13 cellular contexts compared by ENCODE assay signal in genomic region chr12:60704171-60704914, GRCh38.
DNase-seq lines count a peak whose midpoint lies in the region; ATAC-seq and TF ChIP-seq lines count a peak whose summit lies in the region.
"Had no signal": no experiment of that assay in that cellular context is flagged by ENCODE, and none has a peak within 500 bp of the region (broad histone marks: within the 10 kb centered on the region; RNA-seq: fewer than 3 reads in every experiment).

No MANE protein-coding gene starts in this region.

- H3K27me3 ChIP-seq in mammary epithelial cell (ENCODE audit: insufficient read depth, low read length) (no peaks in the 10 kb centered on the region), WERI-Rb-1 (ENCODE audit: insufficient read depth, low read depth, severe bottlenecking) (no peaks in the 10 kb centered on the region)
- H3K27me3 ChIP-seq: BLaER1 treated with 17β-estradiol and CSF1 and Interleukin-3, amounts not matched to agents 10 nM and 100 nM had no signal

- H3K4me1 Mint-ChIP-seq in MCF 10A (ENCODE audit: insufficient read depth, unreplicated experiment), result no peaks in the 10 kb centered on the region
- H3K4me1 Mint-ChIP-seq in stimulated activated effector memory CD8-positive, alpha-beta T cell treated with anti-CD3 and anti-CD28 coated beads, Interleukin-12 subunit alpha, Interleukin-12 subunit beta, amount 100 ng/mL, for 72 hours, result no peaks in the 10 kb centered on the region
- no peaks in the 10 kb centered on the region for H3K4me1 Mint-ChIP-seq in activated CD8-positive, alpha-beta T cell treated with anti-CD3 and anti-CD28 coated beads, Interleukin-2, amount 10 ng/mL, durations not matched to agents 7 days and 5 days (ENCODE audit: low read depth)

- H3K79me2 ChIP-seq in mammary epithelial cell (ENCODE audit: insufficient read depth, low read length), result no peaks in the 10 kb centered on the region

- no peak for ATAC-seq in stimulated activated effector memory CD8-positive, alpha-beta T cell treated with anti-CD3 and anti-CD28 coated beads, Interleukin-12 subunit alpha, Interleukin-12 subunit beta, amount 100 ng/mL, for 72 hours
- ATAC-seq in activated CD8-positive, alpha-beta T cell treated with anti-CD3 and anti-CD28 coated beads, Interleukin-2, amount 10 ng/mL, durations not matched to agents 7 days and 5 days, result no peak
- ATAC-seq in GM21367 (IDR thresholded peaks at IDR 0.05; ENCODE audit: unreplicated experiment), result no peak

- H3K9me3 Mint-ChIP-seq in MCF 10A (ENCODE audit: unreplicated experiment), result no peaks in the 10 kb centered on the region
- H3K9me3 Mint-ChIP-seq in stimulated activated effector memory CD8-positive, alpha-beta T cell treated with anti-CD3 and anti-CD28 coated beads, Interleukin-12 subunit alpha, Interleukin-12 subunit beta, amount 100 ng/mL, for 72 hours, result peaks cover 13% of the 10 kb centered on the region
- H3K9me3 Mint-ChIP-seq in activated CD8-positive, alpha-beta T cell treated with anti-CD3 and anti-CD28 coated beads, Interleukin-2, amount 10 ng/mL, durations not matched to agents 7 days and 5 days (ENCODE audit: insufficient read depth), result peaks cover 11% of the 10 kb centered on the region

- in situ Hi-C loops in mammary epithelial cell (cut with MboI; ENCODE audit: low sequenced_read_pairs in 2 of 2), result no loop called here

- no peaks in the 10 kb centered on the region for H3K27me3 Mint-ChIP-seq in MCF 10A (ENCODE audit: insufficient read depth, unreplicated experiment)
- H3K27me3 Mint-ChIP-seq in activated CD8-positive, alpha-beta T cell treated with anti-CD3 and anti-CD28 coated beads, Interleukin-2, amount 10 ng/mL, durations not matched to agents 7 days and 5 days (ENCODE audit: low read depth), result no peaks in the 10 kb centered on the region
- H3K27me3 Mint-ChIP-seq: CD4-positive, alpha-beta T cell had no signal

- H3K4me1 ChIP-seq in mammary epithelial cell (ENCODE audit: insufficient read depth, low read length), result no peaks in the 10 kb centered on the region
- H3K4me1 ChIP-seq: BLaER1 treated with 17β-estradiol and CSF1 and Interleukin-3, amounts not matched to agents 10 nM and 100 nM had no signal

- DNase-seq in MCF 10A (ENCODE audit: unreplicated experiment) (peak; percentile 27), mammary epithelial cell (no peak), LNCaP clone FGC (ENCODE audit: low read depth) (peak; percentile 98), WERI-Rb-1 (no peak)
- no peak for DNase-seq in stimulated activated effector memory CD8-positive, alpha-beta T cell treated with anti-CD3 and anti-CD28 coated beads, Interleukin-12 subunit alpha, Interleukin-12 subunit beta, amount 100 ng/mL, for 72 hours (ENCODE audit: low spot score in 2 of 2)
- DNase-seq in activated CD8-positive, alpha-beta T cell treated with anti-CD3 and anti-CD28 coated beads, Interleukin-2, amount 10 ng/mL, durations not matched to agents 7 days and 5 days, result no peak
- DNase-seq: 8988T; CD4-positive, alpha-beta T cell; DMS79; HCEC 1CT had no signal

- H2AFZ ChIP-seq in mammary epithelial cell (ENCODE audit: low read depth, low read length), result no peak overlapping the region

- H3K27ac ChIP-seq in mammary epithelial cell (ENCODE audit: insufficient read depth, low read depth, low read length), result no peak overlapping the region
- H3K27ac ChIP-seq in VCaP, result peak overlapping the region; percentile 76
- no peak overlapping the region for H3K27ac ChIP-seq in WERI-Rb-1
- H3K27ac ChIP-seq: BLaER1 treated with 17β-estradiol and CSF1 and Interleukin-3, amounts not matched to agents 10 nM and 100 nM had no signal

- no peak overlapping the region for H3K9ac ChIP-seq in mammary epithelial cell (ENCODE audit: insufficient read depth, low read length)
- H3K9ac ChIP-seq: BLaER1 treated with 17β-estradiol and CSF1 and Interleukin-3, amounts not matched to agents 10 nM and 100 nM had no signal

- BruUV-seq in MCF 10A (replicated peaks; lab: Mats Ljungman, UMichigan) (no TSS peak), mammary epithelial cell (replicated peaks; lab: Mats Ljungman, UMichigan) (no TSS peak)

- CTCF ChIA-PET in MCF 10A (lab: Yijun Ruan, JAX), result no interaction called here
- CTCF ChIA-PET in mammary epithelial cell (lab: Charles Lee; ENCODE audit: low non-redundant PET), result no interaction called here
- CTCF ChIA-PET in activated CD8-positive, alpha-beta T cell treated with anti-CD3 and anti-CD28 coated beads, Interleukin-2, amount 10 ng/mL, durations not matched to agents 7 days and 5 days (lab: Charles Lee), result no interaction called here

- WGBS in mammary epithelial cell (ENCODE audit: low coverage, missing lambda C conversion rate), result 75% methylated on average over 4 of the region's 4 CpGs

- H3K4me2 ChIP-seq in mammary epithelial cell (ENCODE audit: insufficient read depth, low read depth, low read length), result no peak overlapping the region
- H3K4me2 ChIP-seq: BLaER1 treated with 17β-estradiol and CSF1 and Interleukin-3, amounts not matched to agents 10 nM and 100 nM had no signal

- dilution Hi-C loops in mammary epithelial cell (cut with HindIII; ENCODE audit: low sequenced_read_pairs), result no loop called here

- no peaks in the 10 kb centered on the region for H4K20me1 ChIP-seq in mammary epithelial cell (ENCODE audit: insufficient read depth, low read length)
- H4K20me1 ChIP-seq: BLaER1 treated with 17β-estradiol and CSF1 and Interleukin-3, amounts not matched to agents 10 nM and 100 nM had no signal

- no peaks in the 10 kb centered on the region for H3K9me3 ChIP-seq in mammary epithelial cell (replicated peaks; ENCODE audit: insufficient read depth, low read length)
- H3K9me3 ChIP-seq in WERI-Rb-1 (ENCODE audit: severe bottlenecking), result peaks cover 4% of the 10 kb centered on the region
- H3K9me3 ChIP-seq: BLaER1 treated with 17β-estradiol and CSF1 and Interleukin-3, amounts not matched to agents 10 nM and 100 nM had no signal

- TF ChIP-seq CTCF in MCF 10A (IDR thresholded peaks at IDR 0.05; ENCODE audit: unreplicated experiment), result no peak
- TF ChIP-seq CTCF in mammary epithelial cell (conservative IDR thresholded peaks at IDR 0.05 in 1 of 2, IDR thresholded peaks at IDR 0.05 in 1 of 2; ENCODE audit: extremely low read depth in 1 of 2, insufficient read depth in 1 of 2, low read depth in 1 of 2, low read length in 2 of 2), result no peak
- no peak for TF ChIP-seq CTCF in LNCaP clone FGC (IDR thresholded peaks at IDR 0.05; ENCODE audit: control insufficient read depth, extremely low read depth, insufficient read depth)
- TF ChIP-seq CTCF in VCaP (conservative IDR thresholded peaks at IDR 0.05), result no peak
- TF ChIP-seq CTCF in WERI-Rb-1 (IDR thresholded peaks at IDR 0.05; ENCODE audit: low read depth, low read length), result no peak

- intact Hi-C loops in MCF 10A (cut with micrococcal nuclease), result no loop called here
- intact Hi-C loops in mammary epithelial cell (cut with micrococcal nuclease), result no loop called here

- H3K4me3 ChIP-seq in mammary epithelial cell (replicated peaks in 1 of 3; ENCODE audit: insufficient read depth in 1 of 3, low read depth in 2 of 3, low read length in 3 of 3) (no peak overlapping the region), LNCaP clone FGC (ENCODE audit: low read depth, low read length) (no peak overlapping the region), WERI-Rb-1 (ENCODE audit: low read depth, low read length) (no peak overlapping the region)
- H3K4me3 ChIP-seq: BLaER1 treated with 17β-estradiol and CSF1 and Interleukin-3, amounts not matched to agents 10 nM and 100 nM had no signal

- H3K27ac Mint-ChIP-seq in MCF 10A (ENCODE audit: low read depth, unreplicated experiment), result no peak overlapping the region
- no peak overlapping the region for H3K27ac Mint-ChIP-seq in stimulated activated effector memory CD8-positive, alpha-beta T cell treated with anti-CD3 and anti-CD28 coated beads, Interleukin-12 subunit alpha, Interleukin-12 subunit beta, amount 100 ng/mL, for 72 hours
- H3K27ac Mint-ChIP-seq in activated CD8-positive, alpha-beta T cell treated with anti-CD3 and anti-CD28 coated beads, Interleukin-2, amount 10 ng/mL, durations not matched to agents 7 days and 5 days, result no peak overlapping the region
- H3K27ac Mint-ChIP-seq: CD4-positive, alpha-beta T cell had no signal

- POLR2A ChIA-PET in MCF 10A (lab: Yijun Ruan, JAX), result interaction anchor here (0.7 kb wide), 1 partner anchor 257 kb away, joined by 3 read pairs; no protein-coding TSS in a partner anchor
- POLR2A ChIA-PET in activated CD8-positive, alpha-beta T cell treated with anti-CD3 and anti-CD28 coated beads, Interleukin-2, amount 10 ng/mL, durations not matched to agents 7 days and 5 days (lab: Charles Lee), result interaction anchor here (0.7 kb wide), 1 partner anchor 89 kb away, joined by 3 read pairs; no protein-coding TSS in a partner anchor

- H3K36me3 ChIP-seq in mammary epithelial cell (ENCODE audit: insufficient read depth, low read length), result no peaks in the 10 kb centered on the region
- no peaks in the 10 kb centered on the region for H3K36me3 ChIP-seq in WERI-Rb-1
- H3K36me3 ChIP-seq: BLaER1 treated with 17β-estradiol and CSF1 and Interleukin-3, amounts not matched to agents 10 nM and 100 nM had no signal

- no peaks in the 10 kb centered on the region for H3K36me3 Mint-ChIP-seq in MCF 10A (ENCODE audit: insufficient read depth, unreplicated experiment)
- H3K36me3 Mint-ChIP-seq in stimulated activated effector memory CD8-positive, alpha-beta T cell treated with anti-CD3 and anti-CD28 coated beads, Interleukin-12 subunit alpha, Interleukin-12 subunit beta, amount 100 ng/mL, for 72 hours, result no peaks in the 10 kb centered on the region
- no peaks in the 10 kb centered on the region for H3K36me3 Mint-ChIP-seq in activated CD8-positive, alpha-beta T cell treated with anti-CD3 and anti-CD28 coated beads, Interleukin-2, amount 10 ng/mL, durations not matched to agents 7 days and 5 days (ENCODE audit: low read depth)

- H3K4me3 Mint-ChIP-seq in MCF 10A (ENCODE audit: unreplicated experiment), result no peak overlapping the region
- H3K4me3 Mint-ChIP-seq in stimulated activated effector memory CD8-positive, alpha-beta T cell treated with anti-CD3 and anti-CD28 coated beads, Interleukin-12 subunit alpha, Interleukin-12 subunit beta, amount 100 ng/mL, for 72 hours, result no peak overlapping the region
- H3K4me3 Mint-ChIP-seq in activated CD8-positive, alpha-beta T cell treated with anti-CD3 and anti-CD28 coated beads, Interleukin-2, amount 10 ng/mL, durations not matched to agents 7 days and 5 days, result no peak overlapping the region
- H3K4me3 Mint-ChIP-seq: CD4-positive, alpha-beta T cell had no signal

Comparison
In these comparisons a context has a peak if more than half of its experiments do, and no peak if none do; other contexts are left out.
1. DNase-seq: peak in MCF 10A (single experiment) and LNCaP clone FGC (single experiment); none in mammary epithelial cell (single experiment), stimulated activated effector memory CD8-positive, alpha-beta T cell treated with anti-CD3 and anti-CD28 coated beads, Interleukin-12 subunit alpha, Interleukin-12 subunit beta, amount 100 ng/mL, for 72 hours (0 of 2), WERI-Rb-1 (single experiment) and activated CD8-positive, alpha-beta T cell treated with anti-CD3 and anti-CD28 coated beads, Interleukin-2, amount 10 ng/mL, durations not matched to agents 7 days and 5 days (single experiment).